Comparison of ENCODE assay signal across 8 cellular contexts in the genomic region with DNA sequence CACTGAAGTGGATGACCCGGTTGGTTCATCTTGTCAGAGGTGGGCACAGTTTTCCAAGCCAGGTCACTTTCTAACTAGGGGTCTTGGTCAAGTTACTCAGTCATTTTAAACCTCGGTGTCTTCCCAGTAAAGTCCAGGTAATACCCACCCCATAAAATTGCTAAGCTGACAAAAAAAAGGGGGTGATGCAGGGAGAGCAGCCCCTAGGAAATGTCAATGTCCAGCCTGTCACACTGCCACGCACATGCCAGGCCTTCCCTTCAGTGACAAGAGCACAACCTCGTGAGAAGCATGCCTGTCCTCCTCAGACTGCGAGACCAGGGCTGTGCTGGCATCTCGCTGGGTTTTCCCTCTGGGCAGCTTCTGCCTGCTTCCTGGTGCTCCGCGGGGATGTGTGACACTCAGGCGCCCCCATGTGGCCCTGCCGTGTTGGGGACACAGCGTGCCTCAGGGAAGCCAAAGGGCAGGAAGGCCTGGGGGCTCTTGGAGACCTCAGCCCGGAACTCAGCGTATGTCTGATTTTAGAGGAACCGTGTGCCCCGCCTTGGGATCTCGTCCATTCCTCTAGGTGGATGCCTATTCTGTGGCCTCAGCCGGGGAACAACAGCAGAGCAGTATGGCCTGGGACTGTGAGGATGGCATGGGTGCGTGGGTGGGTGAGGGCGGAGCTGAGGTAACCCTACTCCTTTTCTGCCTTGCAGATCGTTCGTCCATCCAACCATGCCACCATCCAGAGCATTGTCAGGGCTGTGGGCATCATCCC. TPM values are rescaled to one million over a fixed set of nuclear protein-coding genes. Genes with fewer than 3 reads are reported as not detected.
DNase-seq lines count a peak whose midpoint lies in the region; ATAC-seq, FAIRE-seq and TF ChIP-seq lines count a peak whose summit lies in the region.
"Had no signal": no experiment of that assay in that cellular context is flagged by ENCODE, and none has a peak within 500 bp of the region (broad histone marks: within the 10 kb centered on the region; RNA-seq: fewer than 3 reads in every experiment).

No MANE protein-coding gene starts in this region.

- TF ChIP-seq CTCF in GM12875 (IDR thresholded peaks at IDR 0.05; ENCODE audit: borderline replicate concordance, insufficient read depth, low read depth, low read length) (peak; percentile 92), endothelial cell of umbilical vein (IDR thresholded peaks at IDR 0.05; ENCODE audit: extremely low read depth in 1 of 2, insufficient read depth in 1 of 2, low read depth in 1 of 2, low read length in 2 of 2) (peak; percentile 62 to 83), mucosa of descending colon (IDR thresholded peaks at IDR 0.05) (peak; percentile 78)

- CTCF ChIA-PET in endothelial cell of umbilical vein (lab: Charles Lee): interaction anchor here (0.6 to 4.7 kb wide), 26 partner anchors 9 to 318 kb away, joined by 3 to 192 read pairs (median 6); partner anchors contain the start of genes GDF10 and GDF2

- H3K9me1 ChIP-seq in endothelial cell of umbilical vein (replicated peaks; ENCODE audit: control insufficient read depth, extremely low read depth, insufficient read depth, low read length): no peaks in the 10 kb centered on the region

- H4K20me1 ChIP-seq in endothelial cell of umbilical vein (replicated peaks; ENCODE audit: control insufficient read depth, extremely low read depth, insufficient read depth, low read length): no peaks in the 10 kb centered on the region

- H3K79me2 ChIP-seq in endothelial cell of umbilical vein (ENCODE audit: control insufficient read depth, insufficient read depth, low read length): no peaks in the 10 kb centered on the region

- H3K9me3 ChIP-seq in endothelial cell of umbilical vein (replicated peaks; ENCODE audit: control insufficient read depth, insufficient read depth, low read length): no peaks in the 10 kb centered on the region
- H3K9me3 ChIP-seq in mucosa of descending colon: no peaks in the 10 kb centered on the region

- no peak overlapping the region for H3K27ac ChIP-seq in endothelial cell of umbilical vein (ENCODE audit: insufficient read depth, low read depth, low read length)

- POLR2A ChIA-PET in endothelial cell of umbilical vein (lab: Charles Lee): no interaction called here

- H3K27me3 ChIP-seq in endothelial cell of umbilical vein (ENCODE audit: control insufficient read depth in 2 of 2, insufficient read depth in 2 of 2, low read length in 2 of 2): no peaks in the 10 kb centered on the region

- DNase-seq in NCI-H82 treated with DMSO at 0.1 percent for 48 hours (lab: John Stamatoyannopoulos, UW; ENCODE audit: unreplicated experiment) (peak; percentile 23), endothelial cell of umbilical vein (ENCODE audit: low read depth, low spot score) (peak; percentile 46), mucosa of descending colon (peak; percentile 89 to 93 (median 91))
- DNase-seq in activated CD8-positive, alpha-beta memory T cell treated with anti-CD3 and anti-CD28 coated beads, Interleukin-2, amount 50 U/mL, for 1 hour (ENCODE audit: extremely low read depth): peak; percentile 61
- peak; percentile 73 for DNase-seq in stimulated activated CD8-positive, alpha-beta memory T cell treated with anti-CD3 and anti-CD28 coated beads, Interleukin-4, amount 100 ng/mL, for 24 hours (ENCODE audit: low read depth)

- no peak overlapping the region for H3K4me2 ChIP-seq in endothelial cell of umbilical vein (ENCODE audit: insufficient read depth, low read length)

- H3K36me3 ChIP-seq in endothelial cell of umbilical vein (ENCODE audit: control insufficient read depth in 2 of 2, extremely low read depth in 1 of 2, insufficient read depth in 2 of 2, low read length in 2 of 2) (no peaks in the 10 kb centered on the region), mucosa of descending colon (ENCODE audit: low read depth) (no peaks in the 10 kb centered on the region)

- H3K9ac ChIP-seq in endothelial cell of umbilical vein (replicated peaks; ENCODE audit: extremely low read depth, insufficient read depth, low read length): no peak overlapping the region

- no peak for FAIRE-seq in endothelial cell of umbilical vein (lab: Jason Lieb, UNC)

- H3K4me1 ChIP-seq in endothelial cell of umbilical vein (ENCODE audit: control insufficient read depth, extremely low read depth, insufficient read depth, low read length): no peaks in the 10 kb centered on the region
- peaks cover 10% of the 10 kb centered on the region for H3K4me1 ChIP-seq in mucosa of descending colon (ENCODE audit: low read depth)

- H3K4me3 ChIP-seq in GM12875 (ENCODE audit: low read depth, low read length) (no peak overlapping the region), endothelial cell of umbilical vein (replicated peaks in 1 of 3; ENCODE audit: insufficient read depth in 1 of 3, low read depth in 1 of 3, low read length in 3 of 3) (no peak overlapping the region), mucosa of descending colon (no peak overlapping the region)

- no peak for TF ChIP-seq POLR2A in endothelial cell of umbilical vein (IDR thresholded peaks at IDR 0.05; ENCODE audit: low read depth, low read length)

- no TSS peak for BruUV-seq in endothelial cell of umbilical vein (replicated peaks; lab: Mats Ljungman, UMichigan)

- H2AFZ ChIP-seq in endothelial cell of umbilical vein (ENCODE audit: low read depth, low read length): no peak overlapping the region

- intact Hi-C loops in endothelial cell of umbilical vein (cut with micrococcal nuclease) (loop anchor here (1.0 to 5.0 kb wide), 3 partner anchors 265 to 320 kb away; no protein-coding TSS in a partner anchor), mucosa of descending colon (cut with DNase I, micrococcal nuclease) (loop anchor here in 1 of 2 donors (10.0 kb wide), 1 partner anchor 287 kb away; no protein-coding TSS in a partner anchor)

- peak; percentile 77 for ATAC-seq in HG03108 (IDR thresholded peaks at IDR 0.05; ENCODE audit: unreplicated experiment)
- peak; percentile 94 for ATAC-seq in mucosa of descending colon

- dilution Hi-C loops in endothelial cell of umbilical vein (cut with MboI; ENCODE audit: extremely low pct_ligation_motif_present, low sequenced_read_pairs): no loop called here

TF ChIP-seq in endothelial cell of umbilical vein, 7 proteins besides CTCF, POLR2A, EP300 and RAD21:
- TF ChIP-seq GATA2 (IDR thresholded peaks at IDR 0.05; ENCODE audit: insufficient read depth, insufficient read length, low read depth, low read length): no peak
- no peak for TF ChIP-seq JUN (IDR thresholded peaks at IDR 0.05; ENCODE audit: borderline replicate concordance, insufficient read depth, insufficient read length, low read depth)
- no peak for TF ChIP-seq EZH2 (IDR thresholded peaks at IDR 0.05; ENCODE audit: borderline replicate concordance, low read depth, low read length, severe bottlenecking)
TF ChIP-seq in endothelial cell of umbilical vein: peak in this region for 0.

RNA-seq across cellular contexts. Expression of gene GDF2, which starts 10.2 kb away (rescaled TPM):
- total RNA-seq in endothelial cell of umbilical vein (not detected in 2 replicates), mucosa of descending colon (not detected)
- not detected in 2 replicates for polyA plus RNA-seq in endothelial cell of umbilical vein
- polyA plus RNA-seq in endothelial cell of umbilical vein (2011; cell fraction: cytosol; rRNA removed): not detected in 2 replicates
- polyA plus RNA-seq in endothelial cell of umbilical vein (2011; cell fraction: nucleus; rRNA removed): not detected in 2 replicates
- polyA plus RNA-seq in endothelial cell of umbilical vein (2012): not detected in 2 replicates
- not detected in 2 replicates for polyA minus RNA-seq in endothelial cell of umbilical vein
- polyA minus RNA-seq in endothelial cell of umbilical vein (2011; cell fraction: cytosol; rRNA and poly(A)+ RNA removed): not detected
- not detected in 2 replicates for polyA minus RNA-seq in endothelial cell of umbilical vein (2011; cell fraction: nucleus; rRNA and poly(A)+ RNA removed)
- total RNA-seq: subcutaneous adipose tissue had no signal

RNA-seq across cellular contexts. Expression of gene GDF10, which starts 12.1 kb away (rescaled TPM):
- total RNA-seq in endothelial cell of umbilical vein: not detected in 2 replicates
- not detected in 2 replicates for polyA plus RNA-seq in endothelial cell of umbilical vein
- polyA plus RNA-seq in endothelial cell of umbilical vein (2011; cell fraction: cytosol; rRNA removed): not detected in 2 replicates
- not detected in 2 replicates for polyA plus RNA-seq in endothelial cell of umbilical vein (2011; cell fraction: nucleus; rRNA removed)
- not detected in 2 replicates for polyA plus RNA-seq in endothelial cell of umbilical vein (2012)
- polyA minus RNA-seq in endothelial cell of umbilical vein: not detected in 2 replicates
- not detected for polyA minus RNA-seq in endothelial cell of umbilical vein (2011; cell fraction: cytosol; rRNA and poly(A)+ RNA removed)
- polyA minus RNA-seq in endothelial cell of umbilical vein (2011; cell fraction: nucleus; rRNA and poly(A)+ RNA removed): not detected in 2 replicates
- 1 to 10 TPM in 1 of 3 donors, under 1 TPM in 2; 0.14 to 3.2 (median 0.41) TPM for total RNA-seq in mucosa of descending colon

RNA-seq across cellular contexts. Expression of gene RBP3, which starts 36.1 kb away (rescaled TPM):
- not detected in 2 replicates for total RNA-seq in endothelial cell of umbilical vein
- polyA plus RNA-seq in endothelial cell of umbilical vein: not detected in 2 replicates
- polyA plus RNA-seq in endothelial cell of umbilical vein (2011; cell fraction: cytosol; rRNA removed): not detected in 2 replicates
- not detected in 2 replicates for polyA plus RNA-seq in endothelial cell of umbilical vein (2011; cell fraction: nucleus; rRNA removed)
- not detected in 2 replicates for polyA plus RNA-seq in endothelial cell of umbilical vein (2012)
- polyA minus RNA-seq in endothelial cell of umbilical vein: not detected in 2 replicates
- not detected for polyA minus RNA-seq in endothelial cell of umbilical vein (2011; cell fraction: cytosol; rRNA and poly(A)+ RNA removed)
- polyA minus RNA-seq in endothelial cell of umbilical vein (2011; cell fraction: nucleus; rRNA and poly(A)+ RNA removed): not detected in 2 replicates
- not detected for total RNA-seq in mucosa of descending colon
- total RNA-seq: subcutaneous adipose tissue had no signal

Comparison
In these comparisons a context has a peak if more than half of its experiments do, and no peak if none do; other contexts are left out.
1. DNase-seq: peak in every context shown above with its lines; median percentile 91 in mucosa of descending colon; 73 in stimulated activated CD8-positive, alpha-beta memory T cell treated with anti-CD3 and anti-CD28 coated beads, Interleukin-4, amount 100 ng/mL, for 24 hours; 61 in activated CD8-positive, alpha-beta memory T cell treated with anti-CD3 and anti-CD28 coated beads, Interleukin-2, amount 50 U/mL, for 1 hour; 46 in endothelial cell of umbilical vein; 23 in NCI-H82 treated with DMSO at 0.1 percent for 48 hours.